9 cellular contexts compared by ENCODE assay signal in the genomic region with DNA sequence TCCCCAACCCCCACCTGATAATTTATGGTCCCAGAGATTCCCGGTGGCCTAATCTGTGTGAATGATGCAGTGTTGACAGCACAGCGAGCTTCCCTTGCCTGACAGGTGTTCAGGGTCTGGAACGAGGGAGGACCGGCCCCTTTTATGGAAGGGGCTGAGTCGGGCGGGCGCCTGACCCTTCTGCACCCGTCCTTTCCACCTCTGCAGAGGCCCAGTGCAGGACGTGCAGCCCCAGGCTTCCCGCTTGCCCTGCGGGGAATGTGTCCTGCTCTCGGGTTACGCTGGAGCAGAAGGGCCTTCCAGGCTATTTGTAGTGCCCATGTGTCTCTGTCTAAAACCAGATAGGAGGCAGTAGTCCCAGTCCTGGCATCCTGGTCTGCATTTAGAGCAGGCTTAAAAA. TPM values are rescaled to one million over a fixed set of nuclear protein-coding genes. Genes with fewer than 3 reads are reported as not detected.
DNase-seq lines count a peak whose midpoint lies in the region; ATAC-seq and TF ChIP-seq lines count a peak whose summit lies in the region.
"Had no signal": no experiment of that assay in that cellular context is flagged by ENCODE, and none has a peak within 500 bp of the region (broad histone marks: within the 10 kb centered on the region; RNA-seq: fewer than 3 reads in every experiment).

No MANE protein-coding gene starts in this region.

- peaks cover 59% of the 10 kb centered on the region for H3K27me3 Mint-ChIP-seq in Calu3 (ENCODE audit: unreplicated experiment)
- H3K27me3 Mint-ChIP-seq in activated CD8-positive, alpha-beta T cell treated with anti-CD3 and anti-CD28 coated beads, Interleukin-2, amount 10 ng/mL, durations not matched to agents 7 days and 5 days (ENCODE audit: low read depth), result peaks cover 2% of the 10 kb centered on the region

- H3K9me3 ChIP-seq in HEK293 (ENCODE audit: control insufficient read depth, insufficient read depth, low read depth, low read length) (no peaks in the 10 kb centered on the region), WERI-Rb-1 (ENCODE audit: severe bottlenecking) (no peaks in the 10 kb centered on the region), lung (ENCODE audit: control insufficient read depth in 2 of 2, insufficient read depth in 1 of 2, low read length in 1 of 2) (no peaks in the 10 kb centered on the region)
- H3K9me3 ChIP-seq: BLaER1 treated with 17β-estradiol and CSF1 and Interleukin-3, amounts not matched to agents 10 nM and 100 nM had no signal

- peak overlapping the region; percentile 57; the same call in 1 of the 2 replicates for H3K27ac ChIP-seq in HEK293 (ENCODE audit: extremely low read depth, low read depth, low read length)
- peak overlapping the region; percentile 70 for H3K27ac ChIP-seq in WERI-Rb-1
- H3K27ac ChIP-seq in lung (ENCODE audit: low read depth in 1 of 2, low read length in 1 of 2), result peak overlapping the region; percentile 11 to 43
- H3K27ac ChIP-seq: BLaER1 treated with 17β-estradiol and CSF1 and Interleukin-3, amounts not matched to agents 10 nM and 100 nM had no signal

- no peak for TF ChIP-seq CTCF in HEK293 (tag by site-specific recombination; IDR thresholded peaks at IDR 0.05)
- TF ChIP-seq CTCF in WERI-Rb-1 (IDR thresholded peaks at IDR 0.05; ENCODE audit: low read depth, low read length), result no peak
- no peak for TF ChIP-seq CTCF in lung (IDR thresholded peaks at IDR 0.05; ENCODE audit: control extremely low read depth, extremely low read depth)
- TF ChIP-seq CTCF in Calu3 (IDR thresholded peaks at IDR 0.05; ENCODE audit: unreplicated experiment), result no peak

- H3K4me1 Mint-ChIP-seq in Calu3 (ENCODE audit: low read depth, unreplicated experiment), result no peaks in the 10 kb centered on the region
- no peaks in the 10 kb centered on the region for H3K4me1 Mint-ChIP-seq in activated CD8-positive, alpha-beta T cell treated with anti-CD3 and anti-CD28 coated beads, Interleukin-2, amount 10 ng/mL, durations not matched to agents 7 days and 5 days (ENCODE audit: low read depth)
- H3K4me1 Mint-ChIP-seq: activated B cell treated with CpG ODN at 0.5 μM for 24 hours had no signal

- WGBS in lung, 2 donors, result 78 to 79% methylated on average over 13 of the region's 13 CpGs

- H3K4me1 ChIP-seq in HEK293 (ENCODE audit: control insufficient read depth, insufficient read depth, low read length) (peaks cover 27% of the 10 kb centered on the region), lung (ENCODE audit: control insufficient read depth in 2 of 2, insufficient read depth in 2 of 2, low read length in 2 of 2) (peaks cover 4 to 9% of the 10 kb centered on the region in 2 donors)

- H3K36me3 ChIP-seq in HEK293 (ENCODE audit: control insufficient read depth in 2 of 2, insufficient read depth in 1 of 2, low read length in 2 of 2) (no peaks in the 10 kb centered on the region), WERI-Rb-1 (no peaks in the 10 kb centered on the region), lung (ENCODE audit: control insufficient read depth in 2 of 2, insufficient read depth in 2 of 2, low read length in 2 of 2) (no peaks in the 10 kb centered on the region)
- H3K36me3 ChIP-seq: BLaER1 treated with 17β-estradiol and CSF1 and Interleukin-3, amounts not matched to agents 10 nM and 100 nM had no signal

- POLR2A ChIA-PET in HEK293 (lab: Yijun Ruan, JAX), result interaction anchor here (2.9 kb wide), 1 partner anchor 16 kb away, joined by 12 read pairs; the partner anchor contains the start of gene SMTNL2
- POLR2A ChIA-PET in activated CD8-positive, alpha-beta T cell treated with anti-CD3 and anti-CD28 coated beads, Interleukin-2, amount 10 ng/mL, durations not matched to agents 7 days and 5 days (lab: Charles Lee), result no interaction called here

- CTCF ChIA-PET in HEK293 (lab: Yijun Ruan, JAX), result interaction anchor here (0.6 to 4.2 kb wide), 7 partner anchors 9 to 62 kb away, joined by 3 to 22 read pairs (median 3); no protein-coding TSS in a partner anchor
- CTCF ChIA-PET in Calu3 (lab: Charles Lee), result no interaction called here
- CTCF ChIA-PET in activated CD8-positive, alpha-beta T cell treated with anti-CD3 and anti-CD28 coated beads, Interleukin-2, amount 10 ng/mL, durations not matched to agents 7 days and 5 days (lab: Charles Lee), result no interaction called here

- ATAC-seq in lung (ENCODE audit: insufficient read depth, low FRiP score), result no peak
- ATAC-seq in activated CD8-positive, alpha-beta T cell treated with anti-CD3 and anti-CD28 coated beads, Interleukin-2, amount 10 ng/mL, durations not matched to agents 7 days and 5 days, result no peak

- H3K4me3 Mint-ChIP-seq in Calu3 (ENCODE audit: low read depth, unreplicated experiment), result no peak overlapping the region
- H3K4me3 Mint-ChIP-seq in activated CD8-positive, alpha-beta T cell treated with anti-CD3 and anti-CD28 coated beads, Interleukin-2, amount 10 ng/mL, durations not matched to agents 7 days and 5 days, result no peak overlapping the region
- H3K4me3 Mint-ChIP-seq: activated B cell treated with CpG ODN at 0.5 μM for 24 hours had no signal

- H3K9me3 Mint-ChIP-seq in Calu3 (ENCODE audit: low read depth, unreplicated experiment), result no peaks in the 10 kb centered on the region
- H3K9me3 Mint-ChIP-seq in activated CD8-positive, alpha-beta T cell treated with anti-CD3 and anti-CD28 coated beads, Interleukin-2, amount 10 ng/mL, durations not matched to agents 7 days and 5 days (ENCODE audit: insufficient read depth), result no peaks in the 10 kb centered on the region
- H3K9me3 Mint-ChIP-seq: activated B cell treated with CpG ODN at 0.5 μM for 24 hours had no signal

- no TSS peak for BruUV-seq in Calu3 (replicated peaks; lab: Mats Ljungman, UMichigan)

- no peak overlapping the region for H3K4me3 ChIP-seq in HEK293 (ENCODE audit: low read depth, low read length)
- H3K4me3 ChIP-seq in WERI-Rb-1 (ENCODE audit: low read depth, low read length), result no peak overlapping the region
- H3K4me3 ChIP-seq in lung, result no peak overlapping the region
- H3K4me3 ChIP-seq: BLaER1 treated with 17β-estradiol and CSF1 and Interleukin-3, amounts not matched to agents 10 nM and 100 nM had no signal

- intact Hi-C loops in Calu3 (cut with micrococcal nuclease; ENCODE audit: unreplicated experiment), result no loop called here

- H3K27me3 ChIP-seq in WERI-Rb-1 (ENCODE audit: insufficient read depth, low read depth, severe bottlenecking) (no peaks in the 10 kb centered on the region), lung (ENCODE audit: control insufficient read depth, insufficient read depth) (no peaks in the 10 kb centered on the region)
- H3K27me3 ChIP-seq: BLaER1 treated with 17β-estradiol and CSF1 and Interleukin-3, amounts not matched to agents 10 nM and 100 nM had no signal

- DNase-seq in WERI-Rb-1 (peak; percentile 67), lung (ENCODE audit: low spot score) (no peak), Calu3 (no peak), COLO829 (ENCODE audit: low spot score) (no peak)
- DNase-seq in activated CD8-positive, alpha-beta T cell treated with anti-CD3 and anti-CD28 coated beads, Interleukin-2, amount 10 ng/mL, durations not matched to agents 7 days and 5 days, result no peak
- DNase-seq: activated B cell treated with CpG ODN at 0.5 μM for 24 hours had no signal

- no peak overlapping the region for H3K27ac Mint-ChIP-seq in Calu3 (ENCODE audit: unreplicated experiment)
- H3K27ac Mint-ChIP-seq in activated CD8-positive, alpha-beta T cell treated with anti-CD3 and anti-CD28 coated beads, Interleukin-2, amount 10 ng/mL, durations not matched to agents 7 days and 5 days, result no peak overlapping the region
- H3K27ac Mint-ChIP-seq: activated B cell treated with CpG ODN at 0.5 μM for 24 hours had no signal

- no peaks in the 10 kb centered on the region for H3K36me3 Mint-ChIP-seq in Calu3 (ENCODE audit: insufficient read depth, unreplicated experiment)
- no peaks in the 10 kb centered on the region for H3K36me3 Mint-ChIP-seq in activated CD8-positive, alpha-beta T cell treated with anti-CD3 and anti-CD28 coated beads, Interleukin-2, amount 10 ng/mL, durations not matched to agents 7 days and 5 days (ENCODE audit: low read depth)

TF ChIP-seq in HEK293, 187 proteins besides CTCF, POLR2A, EP300 and RAD21 (continues in another document):
- TF ChIP-seq ZBTB48 (tag by site-specific recombination; IDR thresholded peaks at IDR 0.05) (0 out of 2 replicates have a peak, but pooled peaks have one; percentile 6), KLF1 (tag by site-specific recombination; IDR thresholded peaks at IDR 0.05) (no peak), ZBTB8A (tag by site-specific recombination; IDR thresholded peaks at IDR 0.05) (peak; percentile 37; the same call in 1 of the 2 replicates)
- TF ChIP-seq, protein P1, sequence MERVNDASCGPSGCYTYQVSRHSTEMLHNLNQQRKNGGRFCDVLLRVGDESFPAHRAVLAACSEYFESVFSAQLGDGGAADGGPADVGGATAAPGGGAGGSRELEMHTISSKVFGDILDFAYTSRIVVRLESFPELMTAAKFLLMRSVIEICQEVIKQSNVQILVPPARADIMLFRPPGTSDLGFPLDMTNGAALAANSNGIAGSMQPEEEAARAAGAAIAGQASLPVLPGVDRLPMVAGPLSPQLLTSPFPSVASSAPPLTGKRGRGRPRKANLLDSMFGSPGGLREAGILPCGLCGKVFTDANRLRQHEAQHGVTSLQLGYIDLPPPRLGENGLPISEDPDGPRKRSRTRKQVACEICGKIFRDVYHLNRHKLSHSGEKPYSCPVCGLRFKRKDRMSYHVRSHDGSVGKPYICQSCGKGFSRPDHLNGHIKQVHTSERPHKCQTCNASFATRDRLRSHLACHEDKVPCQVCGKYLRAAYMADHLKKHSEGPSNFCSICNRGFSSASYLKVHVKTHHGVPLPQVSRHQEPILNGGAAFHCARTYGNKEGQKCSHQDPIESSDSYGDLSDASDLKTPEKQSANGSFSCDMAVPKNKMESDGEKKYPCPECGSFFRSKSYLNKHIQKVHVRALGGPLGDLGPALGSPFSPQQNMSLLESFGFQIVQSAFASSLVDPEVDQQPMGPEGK (tag by site-specific recombination; IDR thresholded peaks at IDR 0.05), result no peak

RNA-seq across cellular contexts. Expression of gene SMTNL2, which starts 16.2 kb away (rescaled TPM):
- total RNA-seq in lung (10 to 100 TPM; 10.9 to 18.1 TPM), Calu3 (2022) (not detected in 2 replicates)
- 1 to 10 TPM; 1.5 to 3.0 TPM for polyA plus RNA-seq in lung
- not detected for total RNA-seq in activated CD8-positive, alpha-beta T cell treated with anti-CD3 and anti-CD28 coated beads, Interleukin-2, amount 10 ng/mL, durations not matched to agents 7 days and 5 days
- total RNA-seq: activated B cell treated with CpG ODN at 0.5 μM for 24 hours had no signal

RNA-seq across cellular contexts. Expression of gene GGT6, which starts 40.2 kb away (rescaled TPM):
- 10 to 100 TPM in 1 of 2 donors, 1 to 10 TPM in 1; 8.8 to 12.3 TPM for total RNA-seq in lung
- polyA plus RNA-seq in lung, result 1 to 10 TPM; 2.8 to 6.1 TPM
- 1.1 and 1.8 TPM in 2 replicates for total RNA-seq in Calu3 (2022)
- not detected for total RNA-seq in activated CD8-positive, alpha-beta T cell treated with anti-CD3 and anti-CD28 coated beads, Interleukin-2, amount 10 ng/mL, durations not matched to agents 7 days and 5 days
- total RNA-seq: activated B cell treated with CpG ODN at 0.5 μM for 24 hours, astrocyte had no signal

RNA-seq across cellular contexts. Expression of gene ALOX15, which starts 40.9 kb away (rescaled TPM):
- total RNA-seq in lung (10 to 100 TPM in 1 of 2 donors, 1 to 10 TPM in 1; 7.5 to 14.0 TPM), Calu3 (2022) (0.27 and 0.38 TPM in 2 replicates)
- 1 to 10 TPM; 3.3 to 3.8 TPM for polyA plus RNA-seq in lung
- not detected for total RNA-seq in activated CD8-positive, alpha-beta T cell treated with anti-CD3 and anti-CD28 coated beads, Interleukin-2, amount 10 ng/mL, durations not matched to agents 7 days and 5 days
- total RNA-seq: activated B cell treated with CpG ODN at 0.5 μM for 24 hours had no signal

RNA-seq across cellular contexts. Expression of gene MYBBP1A, which starts 45.4 kb away (rescaled TPM):
- total RNA-seq in lung, result 10 to 100 TPM; 21.2 to 71.7 TPM
- polyA plus RNA-seq in lung, result 10 to 100 TPM; 34.2 to 34.7 TPM
- total RNA-seq in Calu3 (2022), result 61.6 and 64.2 TPM in 2 replicates
- 10 to 100 TPM; 70.7 to 76.7 TPM for total RNA-seq in activated CD8-positive, alpha-beta T cell treated with anti-CD3 and anti-CD28 coated beads, Interleukin-2, amount 10 ng/mL, durations not matched to agents 7 days and 5 days

Comparison
In these comparisons a context has a peak if more than half of its experiments do, and no peak if none do; other contexts are left out.
1. RNA of gene SMTNL2, which starts 16.2 kb away (total RNA-seq): 10.9 to 18.1 TPM in lung; not detected in Calu3 and not detected in activated CD8-positive, alpha-beta T cell treated with anti-CD3 and anti-CD28 coated beads, Interleukin-2, amount 10 ng/mL, durations not matched to agents 7 days and 5 days; every median in the first group is over 10 times any median in the second.
2. Peak in every context shown above with its lines, with median percentiles within 50 percentile points of each other: H3K27ac ChIP-seq.